Comparison of ENCODE assay signal across 16 cellular contexts in genomic region chr19:41910240-41910991, GRCh38. TPM values are rescaled to one million over a fixed set of nuclear protein-coding genes. Genes with fewer than 3 reads are reported as not detected.
DNase-seq lines count a peak whose midpoint lies in the region; ATAC-seq, FAIRE-seq and TF ChIP-seq lines count a peak whose summit lies in the region.
"Had no signal": no experiment of that assay in that cellular context is flagged by ENCODE, and none has a peak within 500 bp of the region (broad histone marks: within the 10 kb centered on the region; RNA-seq: fewer than 3 reads in every experiment).

No MANE protein-coding gene starts in this region.

- peaks cover 23% of the 10 kb centered on the region for H3K27me3 Mint-ChIP-seq in activated T-cell treated with anti-CD3 and anti-CD28 coated beads, Interleukin-2, amount 50 U/mL, for 24 hours
- H3K27me3 Mint-ChIP-seq in activated T-cell treated with anti-CD3 and anti-CD28 coated beads, Interleukin-2, amount 50 U/mL, for 4 hours (ENCODE audit: low read depth): peaks cover 13% of the 10 kb centered on the region
- peaks cover 8% of the 10 kb centered on the region for H3K27me3 Mint-ChIP-seq in neural crest cell (ENCODE audit: low read depth)

- H3K27ac ChIP-seq in IMR-90 (ENCODE audit: insufficient read depth, low read length): no peak overlapping the region
- no peak overlapping the region for H3K27ac ChIP-seq in K562 (ENCODE audit: extremely low read depth, low read depth, low read length)
- H3K27ac ChIP-seq: cardiac muscle cell, left lung, SJSA1, uterus had no signal

- H3K9ac ChIP-seq in IMR-90 (ENCODE audit: low read depth, low read length) (no peak overlapping the region), K562 (ENCODE audit: insufficient read depth in 1 of 2, low read depth in 2 of 2, low read length in 2 of 2) (no peak overlapping the region)

- H4K8ac ChIP-seq in IMR-90 (ENCODE audit: low read depth in 2 of 2, low read length in 2 of 2): no peak overlapping the region

- H2AK5ac ChIP-seq in IMR-90 (ENCODE audit: low read depth, low read length): no peak overlapping the region

- no peak overlapping the region for H3K56ac ChIP-seq in IMR-90 (ENCODE audit: extremely low read depth, insufficient read depth, low read length)

- CTCF ChIA-PET in IMR-90 (lab: Yijun Ruan, JAX): no interaction called here
- CTCF ChIA-PET in K562 (lab: Yijun Ruan, JAX; ENCODE audit: low intra/inter-chr PET ratio): interaction anchor here (0.6 kb wide), 1 partner anchor 26 kb away, joined by 3 read pairs; no protein-coding TSS in a partner anchor

- intact Hi-C loops in IMR-90 (cut with micrococcal nuclease) (no loop called here), K562 (cut with micrococcal nuclease) (no loop called here)

- H2BK20ac ChIP-seq in IMR-90 (ENCODE audit: low read depth, low read length): no peak overlapping the region

- H2AK9ac ChIP-seq in IMR-90 (replicated peaks; ENCODE audit: low read depth, low read length, poor library complexity): peak overlapping the region; percentile 26

- H3K4me2 ChIP-seq in IMR-90 (ENCODE audit: low read depth, low read length) (no peak overlapping the region), K562 (ENCODE audit: insufficient read depth, low read length) (no peak overlapping the region)

- peaks cover 42% of the 10 kb centered on the region for H3K27me3 ChIP-seq in IMR-90 (ENCODE audit: control insufficient read depth, insufficient read depth, low read length)
- peaks cover 21 to 38% of the 10 kb centered on the region in 2 experiments for H3K27me3 ChIP-seq in K562 (ENCODE audit: control insufficient read depth in 2 of 2, insufficient read depth in 2 of 2, low read length in 2 of 2)

- no peak overlapping the region for H2BK5ac ChIP-seq in IMR-90 (ENCODE audit: low read depth, low read length, poor library complexity, severe bottlenecking)

- no peak overlapping the region for H3K18ac ChIP-seq in IMR-90 (ENCODE audit: low read depth, low read length)

- BruUV-seq in IMR-90 (replicated peaks; lab: Mats Ljungman, UMichigan) (no TSS peak), K562 (replicated peaks; lab: Mats Ljungman, UMichigan) (no TSS peak)

- H3K4me3 ChIP-seq in IMR-90 (ENCODE audit: insufficient read depth, low read depth, low read length) (no peak overlapping the region), K562 (no peak overlapping the region)
- H3K4me3 ChIP-seq: cardiac muscle cell, left lung, SJSA1, uterus had no signal

- H2AFZ ChIP-seq in IMR-90 (replicated peaks; ENCODE audit: low read length, poor library complexity) (no peak overlapping the region), K562 (ENCODE audit: low read depth, low read length) (no peak overlapping the region)

- no peak overlapping the region for H2BK120ac ChIP-seq in IMR-90 (ENCODE audit: low read depth, low read length)

- DNase-seq in activated T-cell treated with anti-CD3 and anti-CD28 coated beads, Interleukin-2, amount 50 U/mL, for 24 hours: peak; percentile 49
- no peak for DNase-seq in activated T-cell treated with anti-CD3 and anti-CD28 coated beads, Interleukin-2, amount 50 U/mL, for 4 hours
- no peak for DNase-seq in IMR-90
- peak in 1 of 4 experiments; percentile 12 for DNase-seq in K562 (ENCODE audit: extremely low read depth in 1 of 4, low spot score in 3 of 4)
- DNase-seq in neural crest cell (ENCODE audit: low read depth, low spot score): no peak
- no peak for DNase-seq in COR-L47 (lab: John Stamatoyannopoulos, UW)
- no peak for DNase-seq in cerebellar nuclear complex (lab: John Stamatoyannopoulos, UW)
- no peak for DNase-seq in NCI-H1105 (lab: John Stamatoyannopoulos, UW)
- DNase-seq: left lung; NCI-H1417 treated with DMSO at 0.1 percent for 48 hours; NCI-H446 treated with DMSO at 0.1 percent for 48 hours; stimulated activated naive CD4-positive, alpha-beta T cell treated with Interleukin-2 at 50 U/mL for 16 hours; uterus had no signal

- TF ChIP-seq CTCF in IMR-90 (conservative IDR thresholded peaks at IDR 0.05; ENCODE audit: low read depth, low read length): no peak
- no peak for TF ChIP-seq CTCF in K562 (IDR thresholded peaks at IDR 0.05 in 2 of 3, conservative IDR thresholded peaks at IDR 0.05 in 1 of 3; ENCODE audit: insufficient read depth in 2 of 3, low read depth in 1 of 3, low read length in 3 of 3)
- TF ChIP-seq CTCF in neural crest cell (conservative IDR thresholded peaks at IDR 0.05): no peak

- H4K91ac ChIP-seq in IMR-90 (ENCODE audit: insufficient read depth, low read depth, low read length): no peak overlapping the region

- no peak for ATAC-seq in activated T-cell treated with anti-CD3 and anti-CD28 coated beads, Interleukin-2, amount 50 U/mL, for 4 hours
- no peak for ATAC-seq in IMR-90 (ENCODE audit: low read depth)
- no peak for ATAC-seq in K562
- ATAC-seq: left lung had no signal

- H3K23ac ChIP-seq in IMR-90 (ENCODE audit: low read depth, low read length): no peak overlapping the region

- H3K79me2 ChIP-seq in K562 (ENCODE audit: control insufficient read depth, insufficient read depth, low read length): no peaks in the 10 kb centered on the region

- H3K4me3 Mint-ChIP-seq in activated T-cell treated with anti-CD3 and anti-CD28 coated beads, Interleukin-2, amount 50 U/mL, for 24 hours: no peak overlapping the region
- H3K4me3 Mint-ChIP-seq in activated T-cell treated with anti-CD3 and anti-CD28 coated beads, Interleukin-2, amount 50 U/mL, for 4 hours: no peak overlapping the region
- peak overlapping the region; percentile 11 for H3K4me3 Mint-ChIP-seq in neural crest cell

- no peaks in the 10 kb centered on the region; the same call in 1 of the 2 replicates for H3K9me1 ChIP-seq in IMR-90 (ENCODE audit: insufficient read depth, low read length)
- peaks cover 4% of the 10 kb centered on the region for H3K9me1 ChIP-seq in K562 (ENCODE audit: control insufficient read depth, insufficient read depth, low read length)

- H3K4me1 Mint-ChIP-seq in activated T-cell treated with anti-CD3 and anti-CD28 coated beads, Interleukin-2, amount 50 U/mL, for 24 hours (ENCODE audit: low read depth): peaks cover 48% of the 10 kb centered on the region
- peaks cover 38% of the 10 kb centered on the region for H3K4me1 Mint-ChIP-seq in activated T-cell treated with anti-CD3 and anti-CD28 coated beads, Interleukin-2, amount 50 U/mL, for 4 hours (ENCODE audit: low read depth)
- peaks cover 4% of the 10 kb centered on the region for H3K4me1 Mint-ChIP-seq in neural crest cell

- no peaks in the 10 kb centered on the region for H3K79me1 ChIP-seq in IMR-90 (ENCODE audit: low read depth in 1 of 2, low read length in 2 of 2)

- H3K4me1 ChIP-seq in IMR-90 (ENCODE audit: control insufficient read depth, insufficient read depth, low read length) (0 out of 2 replicates have a peak, but pooled peaks cover 2% of the 10 kb centered on the region), K562 (replicated peaks in 1 of 2; ENCODE audit: control insufficient read depth in 2 of 2, insufficient read depth in 2 of 2, low read length in 2 of 2) (peaks cover 0 to 35% of the 10 kb centered on the region in 2 experiments; a peak in 2 of 5 replicates)
- H3K4me1 ChIP-seq: uterus had no signal

- TF ChIP-seq RAD21 in IMR-90 (IDR thresholded peaks at IDR 0.05; ENCODE audit: low read length) (no peak), K562 (CRISPR knock-in tag; conservative IDR thresholded peaks at IDR 0.05 in 1 of 2, IDR thresholded peaks at IDR 0.05 in 1 of 2) (no peak)

- TF ChIP-seq POLR2A in IMR-90 (IDR thresholded peaks at IDR 0.05; ENCODE audit: low read depth, low read length) (no peak), K562 (conservative IDR thresholded peaks at IDR 0.05) (peak; percentile 25; the same call in 1 of the 2 replicates)

- no peak overlapping the region for H2BK15ac ChIP-seq in IMR-90 (ENCODE audit: low read depth, low read length)

- H3K4ac ChIP-seq in IMR-90 (ENCODE audit: low read depth, low read length): no peak overlapping the region

- H4K20me1 ChIP-seq in IMR-90 (ENCODE audit: insufficient read depth, low read length) (peaks cover 30% of the 10 kb centered on the region), K562 (replicated peaks; ENCODE audit: control insufficient read depth, insufficient read depth, low read length) (peaks cover 22% of the 10 kb centered on the region; the same call in 1 of the 2 replicates)

- POLR2A ChIA-PET in IMR-90 (lab: Charles Lee; ENCODE audit: unreplicated experiment) (no interaction called here), K562 (lab: Yijun Ruan, JAX) (interaction anchor here (0.6 kb wide), 1 partner anchor 15 kb away, joined by 3 read pairs; no protein-coding TSS in a partner anchor)

- in situ Hi-C loops in IMR-90 (cut with MboI; ENCODE audit: low sequenced_read_pairs): no loop called here
- in situ Hi-C loops in K562 (cut with MboI): no loop called here

- H3K14ac ChIP-seq in IMR-90 (replicated peaks; ENCODE audit: low read depth, low read length): no peak overlapping the region

- H3K36me3 Mint-ChIP-seq in activated T-cell treated with anti-CD3 and anti-CD28 coated beads, Interleukin-2, amount 50 U/mL, for 24 hours (ENCODE audit: low read depth): peaks cover 29% of the 10 kb centered on the region
- peaks cover 14% of the 10 kb centered on the region for H3K36me3 Mint-ChIP-seq in activated T-cell treated with anti-CD3 and anti-CD28 coated beads, Interleukin-2, amount 50 U/mL, for 4 hours (ENCODE audit: insufficient read depth)
- peaks cover 2% of the 10 kb centered on the region for H3K36me3 Mint-ChIP-seq in neural crest cell (ENCODE audit: low read depth)

- peak overlapping the region; percentile 1 for H3K27ac Mint-ChIP-seq in activated T-cell treated with anti-CD3 and anti-CD28 coated beads, Interleukin-2, amount 50 U/mL, for 24 hours
- H3K27ac Mint-ChIP-seq in neural crest cell (ENCODE audit: unreplicated experiment): no peak overlapping the region

- WGBS in IMR-90 (ENCODE audit: extremely low coverage in 2 of 2, insufficient read length in 1 of 2), 2 experiments: 78% methylated on average over 4 of the region's 12 CpGs; no CpG with 5 or more reads in 1 of the 2 experiments
- WGBS in K562 (ENCODE audit: insufficient coverage, low coverage, missing lambda C conversion rate): 30% methylated on average over 12 of the region's 12 CpGs

- TF ChIP-seq EP300 in K562 (IDR thresholded peaks at IDR 0.05; ENCODE audit: low read length): no peak

- no peak for FAIRE-seq in K562 (lab: Jason Lieb, UNC)

- dilution Hi-C loops in IMR-90 (cut with HindIII; ENCODE audit: low sequenced_read_pairs, unreplicated experiment): no loop called here

- H3K9me3 ChIP-seq in IMR-90 (ENCODE audit: control insufficient read depth, insufficient read depth, low read length): no peaks in the 10 kb centered on the region
- H3K9me3 ChIP-seq in K562 (replicated peaks; ENCODE audit: control insufficient read depth, insufficient read depth, low read depth, low read length): no peaks in the 10 kb centered on the region
- H3K9me3 ChIP-seq: left lung, SJSA1, uterus had no signal

- no peak overlapping the region for H4K5ac ChIP-seq in IMR-90 (ENCODE audit: low read depth, low read length)

- H3K9me3 Mint-ChIP-seq in activated T-cell treated with anti-CD3 and anti-CD28 coated beads, Interleukin-2, amount 50 U/mL, for 24 hours: no peaks in the 10 kb centered on the region
- no peaks in the 10 kb centered on the region for H3K9me3 Mint-ChIP-seq in activated T-cell treated with anti-CD3 and anti-CD28 coated beads, Interleukin-2, amount 50 U/mL, for 4 hours
- no peaks in the 10 kb centered on the region for H3K9me3 Mint-ChIP-seq in neural crest cell

- H3K36me3 ChIP-seq in IMR-90 (ENCODE audit: control insufficient read depth, insufficient read depth, low read length): peaks cover 16% of the 10 kb centered on the region
- peaks cover 16% of the 10 kb centered on the region; the same call in 1 of the 3 replicates for H3K36me3 ChIP-seq in K562 (ENCODE audit: control insufficient read depth, insufficient read depth, low read length)
- H3K36me3 ChIP-seq: cardiac muscle cell, uterus had no signal

RNA-seq across cellular contexts. Expression of gene ERFL, which starts 17.8 kb away (rescaled TPM):
- 1 to 10 TPM in 2 of 3 donors, under 1 TPM in 1; 0.83 to 2.0 (median 1.5) TPM for total RNA-seq in activated T-cell treated with anti-CD3 and anti-CD28 coated beads, Interleukin-2, amount 50 U/mL, for 4 hours
- total RNA-seq in IMR-90 (2012; rRNA removed) (not detected in 2 replicates), K562 (2014; rRNA removed) (0.16 and 0.32 TPM in 2 replicates), K562 (2014; rRNA removed; fragmentation: Illumina TruSeq; extraction: Trizol) (0.10 TPM in 1 of 2 replicates, not detected in the other), K562 (2015; rRNA removed; fragmentation: Illumina TruSeq; extraction: Trizol) (0.11 TPM in 1 of 2 replicates, not detected in the other), K562 (2021) (0.67 and 0.75 TPM in 2 replicates), neural crest cell (0.12 and 0.14 TPM in 2 replicates)
- polyA plus RNA-seq in IMR-90 (2012; rRNA removed) (0.09 TPM in 1 of 2 replicates, not detected in the other), K562 (2011; rRNA removed) (0.07 and 0.32 TPM in 2 replicates), K562 (2014; fragmentation: Illumina TruSeq; extraction: Trizol) (0.31 and 0.50 TPM in 2 replicates), K562 (2014; fragmentation: Nextera tagmentation; extraction: Ambion mirVana) (not detected), K562 (2014; rRNA removed) (0.31 and 0.33 TPM in 2 replicates)
- polyA plus RNA-seq in IMR-90 (2012; cell fraction: cytosol; rRNA removed): 0.02 and 0.08 TPM in 2 replicates
- 0.26 and 0.53 TPM in 2 replicates for polyA plus RNA-seq in IMR-90 (2012; cell fraction: nucleus; rRNA removed; ENCODE audit: low replicate concordance)
- total RNA-seq in K562 (2011; cell fraction: chromatin; rRNA removed; ENCODE audit: low replicate concordance): 0.63 and 1.7 TPM in 2 replicates
- total RNA-seq in K562 (2011; cell fraction: nucleolus; rRNA removed): 0.79 and 1.3 TPM in 2 replicates
- 0.73 and 1.1 TPM in 2 replicates for total RNA-seq in K562 (2011; cell fraction: nucleoplasm; rRNA removed)
- polyA plus RNA-seq in K562 (2011; cell fraction: cytosol; rRNA removed): 0.22 and 0.25 TPM in 2 replicates
- polyA plus RNA-seq in K562 (2011; cell fraction: nucleus; rRNA removed): 2.9 and 3.3 TPM in 2 replicates
- 0.76 and 0.94 TPM in 2 replicates for polyA plus RNA-seq in K562 (2012)
- not detected in 2 replicates for polyA minus RNA-seq in K562 (2011; rRNA and poly(A)+ RNA removed)
- not detected in 2 replicates for polyA minus RNA-seq in K562 (2011; cell fraction: cytosol; rRNA and poly(A)+ RNA removed)
- polyA minus RNA-seq in K562 (2011; cell fraction: nucleus; rRNA and poly(A)+ RNA removed): 0.40 and 0.67 TPM in 2 replicates
- total RNA-seq: fibroblast of villous mesenchyme, SJSA1 had no signal

RNA-seq across cellular contexts. Expression of gene ARHGEF1, which starts 27.4 kb away (rescaled TPM):
- total RNA-seq in activated T-cell treated with anti-CD3 and anti-CD28 coated beads, Interleukin-2, amount 50 U/mL, for 4 hours: 100 to 1,000 TPM; 286 to 314 (median 301) TPM
- total RNA-seq in IMR-90 (2012; rRNA removed): 11.5 and 12.5 TPM in 2 replicates
- polyA plus RNA-seq in IMR-90 (2012; rRNA removed): 47.1 and 51.2 TPM in 2 replicates
- 42.5 and 58.8 TPM in 2 replicates for polyA plus RNA-seq in IMR-90 (2012; cell fraction: cytosol; rRNA removed)
- 228 and 380 TPM in 2 replicates for polyA plus RNA-seq in IMR-90 (2012; cell fraction: nucleus; rRNA removed; ENCODE audit: low replicate concordance)
- 190 and 355 TPM in 2 replicates for total RNA-seq in K562 (2011; cell fraction: chromatin; rRNA removed; ENCODE audit: low replicate concordance)
- total RNA-seq in K562 (2011; cell fraction: nucleolus; rRNA removed): 134 and 150 TPM in 2 replicates
- total RNA-seq in K562 (2011; cell fraction: nucleoplasm; rRNA removed): 174 and 273 TPM in 2 replicates
- 56.7 and 79.1 TPM in 2 replicates for total RNA-seq in K562 (2014; rRNA removed)
- 8.3 and 11.2 TPM in 2 replicates for total RNA-seq in K562 (2014; rRNA removed; fragmentation: Illumina TruSeq; extraction: Trizol)
- total RNA-seq in K562 (2015; rRNA removed; fragmentation: Illumina TruSeq; extraction: Trizol): 27.1 and 27.5 TPM in 2 replicates
- 126 and 149 TPM in 2 replicates for total RNA-seq in K562 (2021)
- 29.8 and 50.5 TPM in 2 replicates for polyA plus RNA-seq in K562 (2011; rRNA removed)
- polyA plus RNA-seq in K562 (2011; cell fraction: cytosol; rRNA removed): 56.0 and 95.1 TPM in 2 replicates
- polyA plus RNA-seq in K562 (2011; cell fraction: nucleus; rRNA removed): 165 and 197 TPM in 2 replicates
- 74.3 and 126 TPM in 2 replicates for polyA plus RNA-seq in K562 (2012)
- 39.8 and 71.1 TPM in 2 replicates for polyA plus RNA-seq in K562 (2014; fragmentation: Illumina TruSeq; extraction: Trizol)
- 1 to 10 TPM; 1.9 to 4.4 TPM for polyA plus RNA-seq in K562 (2014; fragmentation: Nextera tagmentation; extraction: Ambion mirVana)
- polyA plus RNA-seq in K562 (2014; rRNA removed): 86.0 and 112 TPM in 2 replicates
- polyA minus RNA-seq in K562 (2011; rRNA and poly(A)+ RNA removed): 15.0 and 21.2 TPM in 2 replicates
- polyA minus RNA-seq in K562 (2011; cell fraction: cytosol; rRNA and poly(A)+ RNA removed): 48.5 and 52.9 TPM in 2 replicates
- 38.0 and 42.7 TPM in 2 replicates for polyA minus RNA-seq in K562 (2011; cell fraction: nucleus; rRNA and poly(A)+ RNA removed)
- total RNA-seq in neural crest cell: 62.3 and 69.9 TPM in 2 replicates

RNA-seq across cellular contexts. Expression of gene CD79A, which starts 33.3 kb away (rescaled TPM):
- 1 to 10 TPM; 2.2 to 7.8 (median 2.7) TPM for total RNA-seq in activated T-cell treated with anti-CD3 and anti-CD28 coated beads, Interleukin-2, amount 50 U/mL, for 4 hours
- total RNA-seq in IMR-90 (2012; rRNA removed) (not detected in 2 replicates), K562 (2014; rRNA removed) (not detected in 2 replicates), K562 (2014; rRNA removed; fragmentation: Illumina TruSeq; extraction: Trizol) (not detected in 2 replicates), K562 (2015; rRNA removed; fragmentation: Illumina TruSeq; extraction: Trizol) (0.11 and 0.19 TPM in 2 replicates), K562 (2021) (0.38 and 0.42 TPM in 2 replicates), neural crest cell (0.32 and 0.70 TPM in 2 replicates)
- polyA plus RNA-seq in IMR-90 (2012; rRNA removed) (0.19 and 0.24 TPM in 2 replicates), K562 (2011; rRNA removed) (0.10 and 0.37 TPM in 2 replicates), K562 (2014; fragmentation: Illumina TruSeq; extraction: Trizol) (0.22 TPM in 1 of 2 replicates, not detected in the other), K562 (2014; fragmentation: Nextera tagmentation; extraction: Ambion mirVana) (under 1 TPM in 1 of 2 experiments, not detected in 1; 0.04 TPM), K562 (2014; rRNA removed) (0.72 TPM in 1 of 2 replicates, not detected in the other)
- polyA plus RNA-seq in IMR-90 (2012; cell fraction: cytosol; rRNA removed): 0.10 and 0.37 TPM in 2 replicates
- 0.06 and 0.25 TPM in 2 replicates for polyA plus RNA-seq in IMR-90 (2012; cell fraction: nucleus; rRNA removed; ENCODE audit: low replicate concordance)
- total RNA-seq in K562 (2011; cell fraction: chromatin; rRNA removed; ENCODE audit: low replicate concordance): 0.23 TPM in 1 of 2 replicates, not detected in the other
- 0.33 and 0.53 TPM in 2 replicates for total RNA-seq in K562 (2011; cell fraction: nucleolus; rRNA removed)
- total RNA-seq in K562 (2011; cell fraction: nucleoplasm; rRNA removed): not detected in 2 replicates
- 0.42 and 0.46 TPM in 2 replicates for polyA plus RNA-seq in K562 (2011; cell fraction: cytosol; rRNA removed)
- 0.17 and 0.28 TPM in 2 replicates for polyA plus RNA-seq in K562 (2011; cell fraction: nucleus; rRNA removed)
- 0.21 and 0.30 TPM in 2 replicates for polyA plus RNA-seq in K562 (2012)
- not detected in 2 replicates for polyA minus RNA-seq in K562 (2011; rRNA and poly(A)+ RNA removed)
- polyA minus RNA-seq in K562 (2011; cell fraction: cytosol; rRNA and poly(A)+ RNA removed): not detected in 2 replicates
- polyA minus RNA-seq in K562 (2011; cell fraction: nucleus; rRNA and poly(A)+ RNA removed): not detected in 2 replicates
- total RNA-seq: cardiac muscle cell, fibroblast of villous mesenchyme had no signal

RNA-seq across cellular contexts. Expression of gene RABAC1, which starts 48.7 kb away (rescaled TPM):
- total RNA-seq in activated T-cell treated with anti-CD3 and anti-CD28 coated beads, Interleukin-2, amount 50 U/mL, for 4 hours: 10 to 100 TPM; 63.1 to 82.1 (median 70.4) TPM
- total RNA-seq in IMR-90 (2012; rRNA removed) (117 and 145 TPM in 2 replicates), K562 (2014; rRNA removed) (24.5 and 32.7 TPM in 2 replicates), K562 (2014; rRNA removed; fragmentation: Illumina TruSeq; extraction: Trizol) (2.5 and 4.6 TPM in 2 replicates), K562 (2015; rRNA removed; fragmentation: Illumina TruSeq; extraction: Trizol) (7.1 and 7.2 TPM in 2 replicates), K562 (2021) (23.2 and 24.0 TPM in 2 replicates), neural crest cell (83.8 and 93.4 TPM in 2 replicates)
- polyA plus RNA-seq in IMR-90 (2012; rRNA removed) (276 and 320 TPM in 2 replicates), K562 (2011; rRNA removed) (17.7 and 36.3 TPM in 2 replicates), K562 (2014; fragmentation: Illumina TruSeq; extraction: Trizol) (2.4 and 7.8 TPM in 2 replicates), K562 (2014; fragmentation: Nextera tagmentation; extraction: Ambion mirVana) (1 to 10 TPM; 5.2 to 9.3 TPM), K562 (2014; rRNA removed) (28.1 and 44.0 TPM in 2 replicates)
- 632 and 774 TPM in 2 replicates for polyA plus RNA-seq in IMR-90 (2012; cell fraction: cytosol; rRNA removed)
- 305 and 429 TPM in 2 replicates for polyA plus RNA-seq in IMR-90 (2012; cell fraction: nucleus; rRNA removed; ENCODE audit: low replicate concordance)
- 19.9 and 51.2 TPM in 2 replicates for total RNA-seq in K562 (2011; cell fraction: chromatin; rRNA removed; ENCODE audit: low replicate concordance)
- 69.7 and 71.9 TPM in 2 replicates for total RNA-seq in K562 (2011; cell fraction: nucleolus; rRNA removed)
- 51.7 and 54.7 TPM in 2 replicates for total RNA-seq in K562 (2011; cell fraction: nucleoplasm; rRNA removed)
- 84.6 and 116 TPM in 2 replicates for polyA plus RNA-seq in K562 (2011; cell fraction: cytosol; rRNA removed)
- 38.9 and 57.8 TPM in 2 replicates for polyA plus RNA-seq in K562 (2011; cell fraction: nucleus; rRNA removed)
- polyA plus RNA-seq in K562 (2012): 22.9 and 60.5 TPM in 2 replicates
- 8.2 and 10.6 TPM in 2 replicates for polyA minus RNA-seq in K562 (2011; rRNA and poly(A)+ RNA removed)
- polyA minus RNA-seq in K562 (2011; cell fraction: cytosol; rRNA and poly(A)+ RNA removed): 7.3 and 10.4 TPM in 2 replicates
- 12.3 and 23.0 TPM in 2 replicates for polyA minus RNA-seq in K562 (2011; cell fraction: nucleus; rRNA and poly(A)+ RNA removed)

RNA-seq across cellular contexts. Expression of gene RPS19, which starts 50.4 kb away (rescaled TPM):
- total RNA-seq in activated T-cell treated with anti-CD3 and anti-CD28 coated beads, Interleukin-2, amount 50 U/mL, for 4 hours: 1,000 to 10,000 TPM; 3,437 to 3,718 (median 3,468) TPM
- 230 and 299 TPM in 2 replicates for total RNA-seq in IMR-90 (2012; rRNA removed)
- 1,882 and 3,988 TPM in 2 replicates for polyA plus RNA-seq in IMR-90 (2012; rRNA removed)
- 1,236 and 2,903 TPM in 2 replicates for polyA plus RNA-seq in IMR-90 (2012; cell fraction: cytosol; rRNA removed)
- polyA plus RNA-seq in IMR-90 (2012; cell fraction: nucleus; rRNA removed; ENCODE audit: low replicate concordance): 465 and 1,276 TPM in 2 replicates
- total RNA-seq in K562 (2011; cell fraction: chromatin; rRNA removed; ENCODE audit: low replicate concordance): 206 and 366 TPM in 2 replicates
- 541 and 557 TPM in 2 replicates for total RNA-seq in K562 (2011; cell fraction: nucleolus; rRNA removed)
- 534 and 889 TPM in 2 replicates for total RNA-seq in K562 (2011; cell fraction: nucleoplasm; rRNA removed)
- 2,281 and 2,654 TPM in 2 replicates for total RNA-seq in K562 (2014; rRNA removed)
- 2,194 and 2,528 TPM in 2 replicates for total RNA-seq in K562 (2014; rRNA removed; fragmentation: Illumina TruSeq; extraction: Trizol)
- 2,976 and 3,114 TPM in 2 replicates for total RNA-seq in K562 (2015; rRNA removed; fragmentation: Illumina TruSeq; extraction: Trizol)
- total RNA-seq in K562 (2021): 3,020 and 3,167 TPM in 2 replicates
- 1,964 and 2,381 TPM in 2 replicates for polyA plus RNA-seq in K562 (2011; rRNA removed)
- 4,557 and 6,735 TPM in 2 replicates for polyA plus RNA-seq in K562 (2011; cell fraction: cytosol; rRNA removed)
- 550 and 673 TPM in 2 replicates for polyA plus RNA-seq in K562 (2011; cell fraction: nucleus; rRNA removed)
- polyA plus RNA-seq in K562 (2012): 3,411 and 3,853 TPM in 2 replicates
- polyA plus RNA-seq in K562 (2014; fragmentation: Illumina TruSeq; extraction: Trizol): 2,057 and 2,080 TPM in 2 replicates
- polyA plus RNA-seq in K562 (2014; fragmentation: Nextera tagmentation; extraction: Ambion mirVana): 1,000 to 10,000 TPM; 3,130 to 3,408 TPM
- polyA plus RNA-seq in K562 (2014; rRNA removed): 1,986 and 2,747 TPM in 2 replicates
- 324 and 393 TPM in 2 replicates for polyA minus RNA-seq in K562 (2011; rRNA and poly(A)+ RNA removed)
- polyA minus RNA-seq in K562 (2011; cell fraction: cytosol; rRNA and poly(A)+ RNA removed): 1,276 and 1,752 TPM in 2 replicates
- polyA minus RNA-seq in K562 (2011; cell fraction: nucleus; rRNA and poly(A)+ RNA removed): 176 and 348 TPM in 2 replicates
- total RNA-seq in neural crest cell: 2,492 and 2,613 TPM in 2 replicates
